In the genomic region with DNA sequence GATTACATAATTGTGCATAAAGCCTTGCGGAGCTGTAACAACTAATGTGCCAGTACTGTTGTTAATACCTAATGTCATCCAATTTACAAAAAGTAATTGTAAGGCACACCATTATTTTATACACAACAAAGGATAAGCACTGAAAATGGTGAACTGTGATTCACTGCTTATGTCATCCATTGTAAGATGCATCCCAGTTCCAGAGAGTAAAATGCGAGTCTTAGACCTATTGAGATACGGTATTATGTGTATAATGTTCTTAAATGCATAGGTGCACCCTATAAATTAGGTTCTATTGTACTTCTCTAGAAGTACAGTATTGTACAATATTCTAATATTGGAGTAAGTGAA, we compare ENCODE assay signal across 8 cellular contexts. TPM values are rescaled to one million over a fixed set of nuclear protein-coding genes. Genes with fewer than 3 reads are reported as not detected.
DNase-seq lines count a peak whose midpoint lies in the region; ATAC-seq and TF ChIP-seq lines count a peak whose summit lies in the region.

No MANE protein-coding gene starts in this region.

- 0 to 2% (median 1%) methylated on average over 3 of the region's 3 CpGs for WGBS in stomach, 5 donors

- H3K9me3 ChIP-seq in HUES48 (ENCODE audit: control insufficient read depth, insufficient read depth, low read length) = no peaks in the 10 kb centered on the region
- no peaks in the 10 kb centered on the region for H3K9me3 ChIP-seq in iPS-18a (ENCODE audit: control insufficient read depth, low read depth, low read length)
- H3K9me3 ChIP-seq in stomach = no peaks in the 10 kb centered on the region

- no peak for TF ChIP-seq EP300 in stomach (IDR thresholded peaks at IDR 0.05)

- H3K27ac Mint-ChIP-seq in activated naive CD4-positive, alpha-beta T cell treated with anti-CD3 and anti-CD28 coated beads, Interleukin-2, amount 50 U/mL, for 72 hours = peak overlapping the region; percentile 91 to 95

- H3K27me3 ChIP-seq in HUES48 (ENCODE audit: control insufficient read depth, insufficient read depth, low read length) (no peaks in the 10 kb centered on the region), iPS-18a (ENCODE audit: control insufficient read depth, insufficient read depth, low read length) (no peaks in the 10 kb centered on the region), stomach (no peaks in the 10 kb centered on the region)

- TF ChIP-seq POLR2A in stomach (IDR thresholded peaks at IDR 0.05) = no peak

- H3K9ac ChIP-seq in HUES48 (ENCODE audit: low read depth, low read length) = peak overlapping the region; percentile 95
- peak overlapping the region; percentile 95 for H3K9ac ChIP-seq in iPS-18a (ENCODE audit: low read length)

- H3K9me3 Mint-ChIP-seq in activated naive CD4-positive, alpha-beta T cell treated with anti-CD3 and anti-CD28 coated beads, Interleukin-2, amount 50 U/mL, for 72 hours = no peaks in the 10 kb centered on the region

- no peak for DNase-seq in AG09309 (ENCODE audit: low read depth)
- DNase-seq in activated naive CD4-positive, alpha-beta T cell treated with anti-CD3 and anti-CD28 coated beads, Interleukin-2, amount 50 U/mL, for 72 hours (ENCODE audit: low spot score in 2 of 2) = no peak
- DNase-seq in stomach = no peak
- DNase-seq in Kasumi-1 (lab: John Stamatoyannopoulos, UW) = no peak
- no peak for DNase-seq in NCI-H1048 (lab: John Stamatoyannopoulos, UW)

- no peak for TF ChIP-seq CTCF in AG09309 (IDR thresholded peaks at IDR 0.05; ENCODE audit: control insufficient read depth, insufficient read depth, low read depth, low read length, missing control alignments)
- TF ChIP-seq CTCF in stomach (IDR thresholded peaks at IDR 0.05) = no peak

- H3K27ac ChIP-seq in HUES48 (ENCODE audit: low read depth, low read length) (peak overlapping the region; percentile 95), iPS-18a (ENCODE audit: low read length) (peak overlapping the region; percentile 82), stomach (peak overlapping the region; percentile 71 to 96 (median 91))

- H3K36me3 ChIP-seq in HUES48 (ENCODE audit: control insufficient read depth, insufficient read depth, low read length) (peaks cover 35% of the 10 kb centered on the region), iPS-18a (ENCODE audit: control insufficient read depth, low read depth, low read length) (peaks cover 32% of the 10 kb centered on the region), stomach (peaks cover 9 to 40% (median 35%) of the 10 kb centered on the region in 4 donors)

- H3K4me1 ChIP-seq in HUES48 (ENCODE audit: control insufficient read depth, insufficient read depth, low read length) (no peaks in the 10 kb centered on the region), iPS-18a (ENCODE audit: control insufficient read depth, low read depth, low read length) (peaks cover 10% of the 10 kb centered on the region), stomach (peaks cover 5 to 22% (median 11%) of the 10 kb centered on the region in 4 donors)

- no peak for ATAC-seq in activated naive CD4-positive, alpha-beta T cell treated with anti-CD3 and anti-CD28 coated beads, Interleukin-2, amount 50 U/mL, for 72 hours
- no peak for ATAC-seq in HG03571 (IDR thresholded peaks at IDR 0.05; ENCODE audit: unreplicated experiment)

- peak overlapping the region; percentile 65 for H3K4me3 ChIP-seq in AG09309 (ENCODE audit: control insufficient read depth, low read depth, low read length)
- peak overlapping the region; percentile 93 for H3K4me3 ChIP-seq in HUES48 (ENCODE audit: low read depth, low read length)
- peak overlapping the region; percentile 91 for H3K4me3 ChIP-seq in iPS-18a (ENCODE audit: low read length)
- H3K4me3 ChIP-seq in stomach = peak overlapping the region; percentile 58 to 72 (median 66)

- intact Hi-C loops in stomach (cut with DNase I; ENCODE audit: low total_unique reads) = no loop called here

- peaks cover 18% of the 10 kb centered on the region in 2 donors for H3K36me3 Mint-ChIP-seq in activated naive CD4-positive, alpha-beta T cell treated with anti-CD3 and anti-CD28 coated beads, Interleukin-2, amount 50 U/mL, for 72 hours

RNA-seq across cellular contexts. Expression of a gene that starts 0.4 kb away (rescaled TPM):
- total RNA-seq in activated naive CD4-positive, alpha-beta T cell treated with anti-CD3 and anti-CD28 coated beads, Interleukin-2, amount 50 U/mL, for 72 hours = 100 to 1,000 TPM in 1 of 2 donors, 10 to 100 TPM in 1; 45.9 to 121 TPM
- 10 to 100 TPM in 3 of 5 donors, 1 to 10 TPM in 2; 4.1 to 30.4 (median 17.7) TPM for total RNA-seq in stomach
- 10 to 100 TPM in 2 of 3 donors, 1 to 10 TPM in 1; 7.5 to 16.0 (median 11.2) TPM for polyA plus RNA-seq in stomach

RNA-seq across cellular contexts. Expression of a gene that starts 10.8 kb away (rescaled TPM):
- 100 to 1,000 TPM in 1 of 2 donors, 10 to 100 TPM in 1; 56.8 to 122 TPM for total RNA-seq in activated naive CD4-positive, alpha-beta T cell treated with anti-CD3 and anti-CD28 coated beads, Interleukin-2, amount 50 U/mL, for 72 hours
- total RNA-seq in stomach = 100 to 1,000 TPM in 1 of 5 donors, 10 to 100 TPM in 3, 1 to 10 TPM in 1; 2.6 to 104 (median 58.9) TPM
- polyA plus RNA-seq in stomach = 10 to 100 TPM; 39.2 to 69.5 (median 52.7) TPM

RNA-seq across cellular contexts. Expression of a gene that starts 38.1 kb away (rescaled TPM):
- total RNA-seq in activated naive CD4-positive, alpha-beta T cell treated with anti-CD3 and anti-CD28 coated beads, Interleukin-2, amount 50 U/mL, for 72 hours = 10 to 100 TPM in 1 of 2 donors, 1 to 10 TPM in 1; 5.7 to 21.6 TPM
- total RNA-seq in stomach = 10 to 100 TPM in 2 of 5 donors, 1 to 10 TPM in 3; 2.3 to 30.3 (median 6.2) TPM
- polyA plus RNA-seq in stomach = 1 to 10 TPM; 2.9 to 5.0 (median 3.8) TPM
